ENCODE assay signal across 27 cellular contexts in genomic region chr7:135900186-135900585, GRCh38.
"Had no signal": no experiment of that assay in that cellular context is flagged by ENCODE, and none has a peak within 500 bp of the region (broad histone marks: within the 10 kb centered on the region; RNA-seq: fewer than 3 reads in every experiment).

No MANE protein-coding gene starts in this region.

- DNase-seq: effector CD8-positive, alpha-beta T cell; foreskin melanocyte; hypothalamus; midbrain; naive thymus-derived CD4-positive, alpha-beta T cell; stimulated activated CD4-positive, alpha-beta T cell treated with anti-CD3 and anti-CD28 coated beads, Interleukin-12 subunit alpha, Interleukin-12 subunit beta, amount 100 ng/mL, for 4 hours; stimulated activated CD4-positive, alpha-beta T cell treated with anti-CD3 and anti-CD28 coated beads, Interleukin-1b, Interleukin-23, amount 100 ng/mL, for 48 hours; stimulated activated CD4-positive, alpha-beta T cell treated with anti-CD3 and anti-CD28 coated beads, Interleukin-4, amount 100 ng/mL, for 1 hour; stimulated activated CD8-positive, alpha-beta memory T cell treated with anti-CD3 and anti-CD28 coated beads, Interleukin-4, amount 100 ng/mL, for 48 hours; stimulated activated naive CD4-positive, alpha-beta T cell; stimulated activated naive CD8-positive, alpha-beta T cell treated with anti-CD3 and anti-CD28 coated beads, Interleukin-15, amount 100 ng/mL, for 72 hours; thyroid gland; trophoblast cell had no signal

- H3K9me3 Mint-ChIP-seq: dendritic cell treated with granulocyte-macrophage colony-stimulating factor and Interleukin-4, amounts not matched to agents 40 ng/mL and 50 ng/mL, for 4 days; nephron; neural progenitor cell; stimulated activated naive CD8-positive, alpha-beta T cell treated with anti-CD3 and anti-CD28 coated beads, Interleukin-15, amount 100 ng/mL, for 72 hours had no signal

- H3K27me3 Mint-ChIP-seq: dendritic cell treated with granulocyte-macrophage colony-stimulating factor and Interleukin-4, amounts not matched to agents 40 ng/mL and 50 ng/mL, for 4 days; memory B cell; naive thymus-derived CD4-positive, alpha-beta T cell; progenitor cell of endocrine pancreas; stimulated activated naive CD8-positive, alpha-beta T cell treated with anti-CD3 and anti-CD28 coated beads, Interleukin-15, amount 100 ng/mL, for 72 hours had no signal

- H3K4me3 Mint-ChIP-seq: dendritic cell treated with granulocyte-macrophage colony-stimulating factor and Interleukin-4, amounts not matched to agents 40 ng/mL and 50 ng/mL, for 4 days; memory B cell; naive thymus-derived CD4-positive, alpha-beta T cell; nephron; neural progenitor cell; stimulated activated naive CD8-positive, alpha-beta T cell treated with anti-CD3 and anti-CD28 coated beads, Interleukin-15, amount 100 ng/mL, for 72 hours had no signal

- H3K36me3 Mint-ChIP-seq: memory B cell; naive thymus-derived CD4-positive, alpha-beta T cell; neural progenitor cell had no signal

- H3K4me3 ChIP-seq: esophagus muscularis mucosa, lung, neural progenitor cell, smooth muscle cell, thyroid gland, vagina had no signal

- H3K4me1 Mint-ChIP-seq: memory B cell; nephron; neural progenitor cell; stimulated activated naive CD8-positive, alpha-beta T cell treated with anti-CD3 and anti-CD28 coated beads, Interleukin-15, amount 100 ng/mL, for 72 hours had no signal

- ATAC-seq: left lobe of liver; naive thymus-derived CD4-positive, alpha-beta T cell; sciatic nerve; stimulated activated naive CD8-positive, alpha-beta T cell treated with anti-CD3 and anti-CD28 coated beads, Interleukin-15, amount 100 ng/mL, for 72 hours had no signal

- H3K36me3 ChIP-seq: esophagus muscularis mucosa, neural progenitor cell, thyroid gland, vagina had no signal

- FAIRE-seq: colon, endothelial cell of umbilical vein, keratinocyte had no signal

- H3K27ac Mint-ChIP-seq: dendritic cell treated with granulocyte-macrophage colony-stimulating factor and Interleukin-4, amounts not matched to agents 40 ng/mL and 50 ng/mL, for 4 days; memory B cell; naive thymus-derived CD4-positive, alpha-beta T cell; nephron; neural progenitor cell; progenitor cell of endocrine pancreas; stimulated activated naive CD8-positive, alpha-beta T cell treated with anti-CD3 and anti-CD28 coated beads, Interleukin-15, amount 100 ng/mL, for 72 hours had no signal

- H3K27me3 ChIP-seq: esophagus muscularis mucosa, neural progenitor cell, thyroid gland, vagina had no signal
